10 cellular contexts compared by ENCODE assay signal in the genomic region with DNA sequence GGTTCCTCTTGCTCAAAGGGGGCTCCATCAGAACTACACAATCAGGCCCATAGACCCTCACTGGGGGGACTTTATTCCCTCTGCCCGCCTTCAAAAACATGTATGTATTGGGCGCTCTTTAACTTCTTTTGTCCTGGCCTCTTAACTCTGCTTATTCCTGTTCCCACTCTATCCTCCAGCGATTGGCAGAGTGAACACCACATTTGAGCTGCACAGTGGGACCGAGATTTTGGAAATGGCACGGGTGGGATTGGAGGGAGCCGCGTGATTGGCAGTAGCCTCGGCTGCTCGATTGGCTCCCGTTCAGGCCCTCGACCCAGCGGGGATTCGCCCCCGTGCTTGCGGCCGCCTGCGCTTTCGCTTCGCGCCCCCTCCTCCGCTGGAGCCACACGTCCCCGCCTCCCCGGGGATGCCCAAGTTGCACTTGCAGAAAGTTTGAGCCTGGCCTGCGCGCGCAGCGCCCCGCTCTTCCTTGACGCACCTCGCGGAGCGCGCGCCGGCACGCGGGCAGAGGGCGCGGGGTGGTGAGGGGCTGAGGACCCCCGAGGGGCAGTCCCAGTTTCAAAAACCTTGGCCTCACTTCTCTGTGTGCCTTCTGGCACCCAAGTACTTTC. TPM values are rescaled to one million over a fixed set of nuclear protein-coding genes. Genes with fewer than 3 reads are reported as not detected.
DNase-seq lines count a peak whose midpoint lies in the region; ATAC-seq lines count a peak whose summit lies in the region.
"Had no signal": no experiment of that assay in that cellular context is flagged by ENCODE, and none has a peak within 500 bp of the region (broad histone marks: within the 10 kb centered on the region; RNA-seq: fewer than 3 reads in every experiment).

Gene ZIC5, minus strand, starts transcription at position 192 of the 614 bp plus-strand sequence. Its CDS starts 164 bp downstream, at position 28.

- WGBS in iPS DF 6.9 (ENCODE audit: insufficient coverage, insufficient read length): no CpG with 5 or more reads among the region's 41 CpGs
- 7% methylated on average over 41 of the region's 41 CpGs for WGBS in thymus

- ATAC-seq in T-helper 17 cell: no peak

- H3K4me1 Mint-ChIP-seq in activated naive CD8-positive, alpha-beta T cell (ENCODE audit: low read depth): peaks cover 24% of the 10 kb centered on the region
- H3K4me1 Mint-ChIP-seq in activated naive CD8-positive, alpha-beta T cell treated with anti-CD3 and anti-CD28 coated beads for 36 hours: peaks cover 20% of the 10 kb centered on the region
- peaks cover 16% of the 10 kb centered on the region for H3K4me1 Mint-ChIP-seq in T-helper 17 cell

- H3K4me1 ChIP-seq in iPS DF 6.9 (ENCODE audit: control insufficient read depth, insufficient read depth, low read length): peaks cover 15% of the 10 kb centered on the region
- H3K4me1 ChIP-seq in thymus (ENCODE audit: control insufficient read depth, insufficient read depth, low read length): peaks cover 12% of the 10 kb centered on the region

- peaks cover 54% of the 10 kb centered on the region for H3K27me3 Mint-ChIP-seq in activated naive CD8-positive, alpha-beta T cell
- peaks cover 84% of the 10 kb centered on the region for H3K27me3 Mint-ChIP-seq in activated naive CD8-positive, alpha-beta T cell treated with anti-CD3 and anti-CD28 coated beads for 36 hours
- H3K27me3 Mint-ChIP-seq in T-helper 17 cell: peaks cover 75% of the 10 kb centered on the region

- H3K4me3 Mint-ChIP-seq in activated naive CD8-positive, alpha-beta T cell: peak within 1 kb of the TSS; percentile 58
- no peak within 1 kb of the TSS for H3K4me3 Mint-ChIP-seq in activated naive CD8-positive, alpha-beta T cell treated with anti-CD3 and anti-CD28 coated beads for 36 hours
- peak within 1 kb of the TSS; percentile 75 for H3K4me3 Mint-ChIP-seq in T-helper 17 cell

- H3K4me3 ChIP-seq in iPS DF 6.9 (ENCODE audit: low read length) (peak within 1 kb of the TSS; percentile 92), thymus (ENCODE audit: low read length) (peak within 1 kb of the TSS; percentile 43)

- H3K9me3 Mint-ChIP-seq in activated naive CD8-positive, alpha-beta T cell (ENCODE audit: low read depth): peaks cover 18% of the 10 kb centered on the region
- peaks cover 23% of the 10 kb centered on the region for H3K9me3 Mint-ChIP-seq in activated naive CD8-positive, alpha-beta T cell treated with anti-CD3 and anti-CD28 coated beads for 36 hours
- H3K9me3 Mint-ChIP-seq: dendritic cell treated with granulocyte-macrophage colony-stimulating factor and Interleukin-4, amounts not matched to agents 40 ng/mL and 50 ng/mL, for 4 days had no signal

- peaks cover 7% of the 10 kb centered on the region for H3K36me3 ChIP-seq in iPS DF 6.9 (ENCODE audit: control insufficient read depth, insufficient read depth, low read length)
- no peaks in the 10 kb centered on the region for H3K36me3 ChIP-seq in thymus (ENCODE audit: control insufficient read depth, insufficient read depth)
- H3K36me3 ChIP-seq: pancreas had no signal

- no peak within 1 kb of the TSS for H3K27ac ChIP-seq in iPS DF 6.9 (ENCODE audit: low read length)
- no peak within 1 kb of the TSS for H3K27ac ChIP-seq in thymus (ENCODE audit: low read depth)
- H3K27ac ChIP-seq: pancreas had no signal

- peaks cover 7% of the 10 kb centered on the region for H3K36me3 Mint-ChIP-seq in activated naive CD8-positive, alpha-beta T cell
- peaks cover 8% of the 10 kb centered on the region for H3K36me3 Mint-ChIP-seq in activated naive CD8-positive, alpha-beta T cell treated with anti-CD3 and anti-CD28 coated beads for 36 hours
- peaks cover 4% of the 10 kb centered on the region for H3K36me3 Mint-ChIP-seq in T-helper 17 cell (ENCODE audit: low read depth)

- H3K27ac Mint-ChIP-seq in activated naive CD8-positive, alpha-beta T cell: peak within 1 kb of the TSS; percentile 58
- no peak within 1 kb of the TSS for H3K27ac Mint-ChIP-seq in activated naive CD8-positive, alpha-beta T cell treated with anti-CD3 and anti-CD28 coated beads for 36 hours
- peak within 1 kb of the TSS; percentile 82 for H3K27ac Mint-ChIP-seq in T-helper 17 cell
- H3K27ac Mint-ChIP-seq: dendritic cell treated with granulocyte-macrophage colony-stimulating factor and Interleukin-4, amounts not matched to agents 40 ng/mL and 50 ng/mL, for 4 days had no signal

- H3K27me3 ChIP-seq in iPS DF 6.9 (ENCODE audit: control insufficient read depth, insufficient read depth, low read length) (no peaks in the 10 kb centered on the region; the same call in 1 of the 2 replicates), thymus (ENCODE audit: control insufficient read depth, insufficient read depth) (peaks cover 89% of the 10 kb centered on the region)

- H3K9me3 ChIP-seq in T-helper 17 cell (ENCODE audit: control insufficient read depth, low read length, poor library complexity, severe bottlenecking) (peaks cover 17% of the 10 kb centered on the region), iPS DF 6.9 (ENCODE audit: control insufficient read depth, insufficient read depth, low read length) (no peaks in the 10 kb centered on the region), thymus (ENCODE audit: control insufficient read depth) (peaks cover 10% of the 10 kb centered on the region)
- H3K9me3 ChIP-seq: pancreas had no signal

- no peak for DNase-seq in activated naive CD8-positive, alpha-beta T cell treated with anti-CD3 and anti-CD28 coated beads for 36 hours
- no peak for DNase-seq in T-helper 17 cell
- no peak for DNase-seq in iPS DF 6.9 (ENCODE audit: low read depth, low spot score)
- DNase-seq in HCEC 1CT: no peak
- DNase-seq in T1000 (lab: John Stamatoyannopoulos, UW): no peak
- no peak for DNase-seq in occipital lobe (lab: John Stamatoyannopoulos, UW)

RNA-seq across cellular contexts. Expression of gene ZIC5, which starts in this region (rescaled TPM):
- not detected for total RNA-seq in activated naive CD8-positive, alpha-beta T cell treated with anti-CD3 and anti-CD28 coated beads for 36 hours
- not detected for total RNA-seq in T-helper 17 cell
- 0.07 TPM for polyA plus RNA-seq in thymus
- 1.6 TPM for total RNA-seq in occipital lobe
- polyA plus RNA-seq: pancreas had no signal
